24 cellular contexts compared by ENCODE assay signal in the genomic region with DNA sequence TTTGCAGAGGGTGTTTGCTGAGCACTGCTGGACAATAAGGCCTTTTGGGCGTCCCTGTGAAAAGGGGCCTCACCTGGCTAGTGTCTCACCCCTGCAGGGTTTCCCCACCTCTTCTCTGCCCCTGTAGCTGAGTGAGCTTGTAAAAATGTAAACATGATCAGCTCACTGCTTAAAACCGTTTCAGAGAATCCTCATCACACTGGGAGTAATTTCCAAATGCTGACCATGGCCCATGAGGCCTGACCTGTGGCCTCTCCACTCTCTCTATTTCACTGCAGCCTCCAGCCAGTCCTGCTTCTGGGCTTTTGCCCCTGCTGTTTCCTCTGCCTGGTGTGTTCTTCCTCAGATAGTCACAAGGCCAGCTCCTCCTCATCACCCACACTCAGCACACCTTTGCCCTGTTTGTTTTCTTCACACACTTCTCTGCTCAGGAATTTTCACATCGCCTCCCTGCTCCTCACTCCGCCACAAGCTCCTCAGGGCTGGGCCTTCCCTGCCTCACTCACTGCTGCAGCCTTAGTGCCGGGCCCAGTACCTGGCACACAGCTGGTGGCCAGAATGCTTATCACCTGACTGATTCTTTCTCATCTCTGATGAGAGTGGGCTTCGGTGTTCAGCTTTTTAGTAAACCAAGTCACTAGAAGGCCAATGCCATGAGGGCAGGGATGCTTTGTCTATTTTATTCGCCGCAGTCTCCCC.
A peak's percentile ranks its signal among the peaks of the same experiment; 100 is the strongest.
DNase-seq lines count a peak whose midpoint lies in the region; ATAC-seq, FAIRE-seq and TF ChIP-seq lines count a peak whose summit lies in the region.
"Had no signal": no experiment of that assay in that cellular context is flagged by ENCODE, and none has a peak within 500 bp of the region (broad histone marks: within the 10 kb centered on the region; RNA-seq: fewer than 3 reads in every experiment).

No MANE protein-coding gene starts in this region.

- no peaks in the 10 kb centered on the region for H3K27me3 Mint-ChIP-seq in activated naive CD4-positive, alpha-beta T cell treated with anti-CD3 and anti-CD28 coated beads, Interleukin-2, amount 50 U/mL, for 24 hours
- peaks cover 9% of the 10 kb centered on the region for H3K27me3 Mint-ChIP-seq in progenitor cell of endocrine pancreas

- H3K36me3 Mint-ChIP-seq in activated naive CD4-positive, alpha-beta T cell treated with anti-CD3 and anti-CD28 coated beads, Interleukin-2, amount 50 U/mL, for 24 hours, result no peaks in the 10 kb centered on the region
- no peaks in the 10 kb centered on the region for H3K36me3 Mint-ChIP-seq in progenitor cell of endocrine pancreas (ENCODE audit: insufficient read depth)

- no peak overlapping the region for H3K23ac ChIP-seq in IMR-90 (ENCODE audit: low read depth, low read length)

- no peak for TF ChIP-seq RAD21 in IMR-90 (IDR thresholded peaks at IDR 0.05; ENCODE audit: low read length)

- POLR2A ChIA-PET in IMR-90 (lab: Charles Lee; ENCODE audit: unreplicated experiment), result no interaction called here

- H3K9ac ChIP-seq in IMR-90 (ENCODE audit: low read depth, low read length), result no peak overlapping the region

- no peak for TF ChIP-seq POLR2A in IMR-90 (IDR thresholded peaks at IDR 0.05; ENCODE audit: low read depth, low read length)

- dilution Hi-C loops in IMR-90 (cut with HindIII; ENCODE audit: low sequenced_read_pairs, unreplicated experiment), result no loop called here

- H3K36me3 ChIP-seq in IMR-90 (ENCODE audit: control insufficient read depth, insufficient read depth, low read length), result no peaks in the 10 kb centered on the region
- no peaks in the 10 kb centered on the region for H3K36me3 ChIP-seq in pancreas

- WGBS in IMR-90 (ENCODE audit: extremely low coverage in 2 of 2, insufficient read length in 1 of 2), 2 experiments, result 20% methylated on average over 2 of the region's 8 CpGs; no CpG with 5 or more reads in 1 of the 2 experiments
- WGBS in pancreas, 2 donors, result 72 to 74% methylated on average over 8 of the region's 8 CpGs

- H3K4me1 ChIP-seq in IMR-90 (ENCODE audit: control insufficient read depth, insufficient read depth, low read length), result peaks cover 3% of the 10 kb centered on the region
- H3K4me1 ChIP-seq in pancreas, result no peaks in the 10 kb centered on the region

- H3K27me3 ChIP-seq in IMR-90 (ENCODE audit: control insufficient read depth, insufficient read depth, low read length) (peaks cover 28% of the 10 kb centered on the region), pancreas (no peaks in the 10 kb centered on the region)

- no peaks in the 10 kb centered on the region for H3K9me3 Mint-ChIP-seq in activated naive CD4-positive, alpha-beta T cell treated with anti-CD3 and anti-CD28 coated beads, Interleukin-2, amount 50 U/mL, for 24 hours
- no peaks in the 10 kb centered on the region for H3K9me3 Mint-ChIP-seq in progenitor cell of endocrine pancreas (ENCODE audit: low read depth)

- no peak for FAIRE-seq in pancreas (lab: Jason Lieb, UNC)
- FAIRE-seq: G401.6, GM18507, H54, RCC 7860 had no signal

- peaks cover 14% of the 10 kb centered on the region for H3K4me1 Mint-ChIP-seq in activated naive CD4-positive, alpha-beta T cell treated with anti-CD3 and anti-CD28 coated beads, Interleukin-2, amount 50 U/mL, for 24 hours
- no peaks in the 10 kb centered on the region for H3K4me1 Mint-ChIP-seq in progenitor cell of endocrine pancreas (ENCODE audit: low read depth)

- H4K20me1 ChIP-seq in IMR-90 (ENCODE audit: insufficient read depth, low read length), result no peaks in the 10 kb centered on the region; the same call in 1 of the 2 replicates

- no peak overlapping the region for H4K8ac ChIP-seq in IMR-90 (ENCODE audit: low read depth in 2 of 2, low read length in 2 of 2)

- TF ChIP-seq CTCF in IMR-90 (conservative IDR thresholded peaks at IDR 0.05; ENCODE audit: low read depth, low read length), result no peak
- peak; percentile 8 for TF ChIP-seq CTCF in progenitor cell of endocrine pancreas (IDR thresholded peaks at IDR 0.05; ENCODE audit: unreplicated experiment)
- no peak for TF ChIP-seq CTCF in pancreas (IDR thresholded peaks at IDR 0.05)

- no peak overlapping the region for H2AFZ ChIP-seq in IMR-90 (replicated peaks; ENCODE audit: low read length, poor library complexity)

- H3K9me3 ChIP-seq in IMR-90 (ENCODE audit: control insufficient read depth, insufficient read depth, low read length), result no peaks in the 10 kb centered on the region
- no peaks in the 10 kb centered on the region for H3K9me3 ChIP-seq in pancreas

- BruUV-seq in IMR-90 (replicated peaks; lab: Mats Ljungman, UMichigan), result no TSS peak

- H3K79me1 ChIP-seq in IMR-90 (ENCODE audit: low read depth in 1 of 2, low read length in 2 of 2), result no peaks in the 10 kb centered on the region

- H2AK5ac ChIP-seq in IMR-90 (ENCODE audit: low read depth, low read length), result no peak overlapping the region

- no peak overlapping the region for H4K91ac ChIP-seq in IMR-90 (ENCODE audit: insufficient read depth, low read depth, low read length)

- H2AK9ac ChIP-seq in IMR-90 (replicated peaks; ENCODE audit: low read depth, low read length, poor library complexity), result no peak overlapping the region

- no peak overlapping the region for H3K4me3 ChIP-seq in IMR-90 (ENCODE audit: insufficient read depth, low read depth, low read length)
- no peak overlapping the region for H3K4me3 ChIP-seq in pancreas

- H3K4me3 Mint-ChIP-seq in activated naive CD4-positive, alpha-beta T cell treated with anti-CD3 and anti-CD28 coated beads, Interleukin-2, amount 50 U/mL, for 24 hours, result no peak overlapping the region
- no peak overlapping the region for H3K4me3 Mint-ChIP-seq in progenitor cell of endocrine pancreas (ENCODE audit: low read depth)

- H3K18ac ChIP-seq in IMR-90 (ENCODE audit: low read depth, low read length), result no peak overlapping the region

- H4K5ac ChIP-seq in IMR-90 (ENCODE audit: low read depth, low read length), result no peak overlapping the region

- H3K27ac ChIP-seq in IMR-90 (ENCODE audit: insufficient read depth, low read length) (no peak overlapping the region), pancreas (no peak overlapping the region)
- H3K27ac ChIP-seq: C4-2B had no signal

- H2BK5ac ChIP-seq in IMR-90 (ENCODE audit: low read depth, low read length, poor library complexity, severe bottlenecking), result no peak overlapping the region

- in situ Hi-C loops in IMR-90 (cut with MboI; ENCODE audit: low sequenced_read_pairs), result no loop called here

- no peak overlapping the region for H3K4me2 ChIP-seq in IMR-90 (ENCODE audit: low read depth, low read length)

- CTCF ChIA-PET in IMR-90 (lab: Yijun Ruan, JAX), result no interaction called here

- H2BK20ac ChIP-seq in IMR-90 (ENCODE audit: low read depth, low read length), result no peak overlapping the region

- H3K14ac ChIP-seq in IMR-90 (replicated peaks; ENCODE audit: low read depth, low read length), result no peak overlapping the region

- H3K56ac ChIP-seq in IMR-90 (ENCODE audit: extremely low read depth, insufficient read depth, low read length), result no peak overlapping the region

- ATAC-seq in IMR-90 (ENCODE audit: low read depth), result peak; percentile 59
- ATAC-seq in pancreas, result no peak

- intact Hi-C loops in IMR-90 (cut with micrococcal nuclease), result no loop called here
- intact Hi-C loops in pancreas (cut with DNase I), result no loop called here

- H3K9me1 ChIP-seq in IMR-90 (ENCODE audit: insufficient read depth, low read length), result 0 out of 2 replicates have a peak, but pooled peaks cover 4% of the 10 kb centered on the region

- no peak overlapping the region for H2BK120ac ChIP-seq in IMR-90 (ENCODE audit: low read depth, low read length)

- peak overlapping the region; percentile 24 for H3K27ac Mint-ChIP-seq in activated naive CD4-positive, alpha-beta T cell treated with anti-CD3 and anti-CD28 coated beads, Interleukin-2, amount 50 U/mL, for 24 hours
- no peak overlapping the region for H3K27ac Mint-ChIP-seq in progenitor cell of endocrine pancreas

- no peak overlapping the region for H3K4ac ChIP-seq in IMR-90 (ENCODE audit: low read depth, low read length)

- H2BK15ac ChIP-seq in IMR-90 (ENCODE audit: low read depth, low read length), result no peak overlapping the region

- no peak for DNase-seq in activated naive CD4-positive, alpha-beta T cell treated with Interleukin-2 at 50 U/mL for 16 hours
- DNase-seq in IMR-90 (peak; percentile 2), fibroblast of peridontal ligament (ENCODE audit: extremely low read depth) (peak; percentile 29), progenitor cell of endocrine pancreas (ENCODE audit: low spot score, unreplicated experiment) (no peak), pancreas (no peak), GDM1 (lab: John Stamatoyannopoulos, UW) (no peak)
- no peak for DNase-seq in effector CD4-positive, alpha-beta T cell
- DNase-seq: 8988T, AML-193, KBM-7, MM.1S, NCI-H1048, NCI-H1417 treated with DMSO at 0.1 percent for 48 hours, NCI-H187, NCI-H446, NCI-H526 treated with DMSO at 0.1 percent for 48 hours, OCI-M1, Right ventricle myocardium superior had no signal

TF ChIP-seq in IMR-90, 13 proteins besides CTCF, POLR2A, EP300 and RAD21 (continues in another document):
- TF ChIP-seq NFE2L2 (IDR thresholded peaks at IDR 0.05; ENCODE audit: low read depth, low read length) (no peak), CEBPB (IDR thresholded peaks at IDR 0.05; ENCODE audit: low read depth, low read length) (no peak), MAFK (IDR thresholded peaks at IDR 0.05; ENCODE audit: low read depth, low read length) (no peak), SMC3 (IDR thresholded peaks at IDR 0.05; ENCODE audit: low read depth, low read length) (no peak), RCOR1 (IDR thresholded peaks at IDR 0.05; ENCODE audit: insufficient replicate concordance, low read length) (no peak), CHD1 (IDR thresholded peaks at IDR 0.05; ENCODE audit: low read depth, low read length) (no peak), MAZ (IDR thresholded peaks at IDR 0.05; ENCODE audit: borderline replicate concordance, low read depth, low read length) (no peak), MXI1 (IDR thresholded peaks at IDR 0.05; ENCODE audit: borderline replicate concordance, low read depth, low read length) (no peak), FOS (IDR thresholded peaks at IDR 0.05; ENCODE audit: low read depth, low read length) (no peak), RFX5 (IDR thresholded peaks at IDR 0.05; ENCODE audit: low read depth, low read length) (no peak)
- TF ChIP-seq, protein P1, sequence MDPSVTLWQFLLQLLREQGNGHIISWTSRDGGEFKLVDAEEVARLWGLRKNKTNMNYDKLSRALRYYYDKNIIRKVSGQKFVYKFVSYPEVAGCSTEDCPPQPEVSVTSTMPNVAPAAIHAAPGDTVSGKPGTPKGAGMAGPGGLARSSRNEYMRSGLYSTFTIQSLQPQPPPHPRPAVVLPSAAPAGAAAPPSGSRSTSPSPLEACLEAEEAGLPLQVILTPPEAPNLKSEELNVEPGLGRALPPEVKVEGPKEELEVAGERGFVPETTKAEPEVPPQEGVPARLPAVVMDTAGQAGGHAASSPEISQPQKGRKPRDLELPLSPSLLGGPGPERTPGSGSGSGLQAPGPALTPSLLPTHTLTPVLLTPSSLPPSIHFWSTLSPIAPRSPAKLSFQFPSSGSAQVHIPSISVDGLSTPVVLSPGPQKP (IDR thresholded peaks at IDR 0.05; ENCODE audit: borderline replicate concordance, low read depth, low read length), result no peak

Comparison
In these comparisons a context has a peak if more than half of its experiments do, and no peak if none do; other contexts are left out.
1. DNase-seq: peak in IMR-90 (single experiment) and fibroblast of peridontal ligament (single experiment); none in activated naive CD4-positive, alpha-beta T cell treated with Interleukin-2 at 50 U/mL for 16 hours (single experiment), progenitor cell of endocrine pancreas (single experiment), pancreas (0 of 6), GDM1 (single experiment) and effector CD4-positive, alpha-beta T cell (single experiment).